30 cellular contexts compared by ENCODE assay signal in genomic region chr12:292186-292585, GRCh38. TPM values are rescaled to one million over a fixed set of nuclear protein-coding genes. Genes with fewer than 3 reads are reported as not detected.
DNase-seq lines count a peak whose midpoint lies in the region; ATAC-seq, FAIRE-seq and TF ChIP-seq lines count a peak whose summit lies in the region.
"Had no signal": no experiment of that assay in that cellular context is flagged by ENCODE, and none has a peak within 500 bp of the region (broad histone marks: within the 10 kb centered on the region; RNA-seq: fewer than 3 reads in every experiment).

No MANE protein-coding gene starts in this region.

- no peak for TF ChIP-seq CTCF in bronchial epithelial cell (IDR thresholded peaks at IDR 0.05; ENCODE audit: insufficient read depth, low read length, severe bottlenecking)

- ATAC-seq in activated T-cell treated with anti-CD3 and anti-CD28 coated beads, Interleukin-2, amount 50 U/mL, for 72 hours (replicated peaks in 1 of 2) = no peak
- no peak for ATAC-seq in activated T-cell treated with anti-CD3 and anti-CD28 coated beads, Interleukin-2, amount 50 U/mL, for 4 hours
- ATAC-seq in GM18873 (IDR thresholded peaks at IDR 0.05; ENCODE audit: low FRiP score, unreplicated experiment) = no peak
- ATAC-seq: heart left ventricle had no signal

- H3K36me3 Mint-ChIP-seq in activated T-cell treated with anti-CD3 and anti-CD28 coated beads, Interleukin-2, amount 50 U/mL, for 72 hours (ENCODE audit: insufficient read depth in 2 of 2) = peaks cover 13 to 51% of the 10 kb centered on the region in 2 donors
- H3K36me3 Mint-ChIP-seq in activated T-cell treated with anti-CD3 and anti-CD28 coated beads, Interleukin-2, amount 50 U/mL, for 4 hours (ENCODE audit: insufficient read depth) = peaks cover 44% of the 10 kb centered on the region
- peaks cover 30 to 49% (median 31%) of the 10 kb centered on the region in 3 donors for H3K36me3 Mint-ChIP-seq in immature natural killer cell

- no peak overlapping the region for H3K4me3 Mint-ChIP-seq in activated T-cell treated with anti-CD3 and anti-CD28 coated beads, Interleukin-2, amount 50 U/mL, for 72 hours
- no peak overlapping the region for H3K4me3 Mint-ChIP-seq in activated T-cell treated with anti-CD3 and anti-CD28 coated beads, Interleukin-2, amount 50 U/mL, for 4 hours
- H3K4me3 Mint-ChIP-seq in immature natural killer cell = no peak overlapping the region
- H3K4me3 Mint-ChIP-seq: activated B cell treated with CpG ODN at 0.5 μM for 24 hours; dendritic cell treated with granulocyte-macrophage colony-stimulating factor and Interleukin-4, amounts not matched to agents 40 ng/mL and 50 ng/mL, for 4 days had no signal

- no peaks in the 10 kb centered on the region for H3K9me3 Mint-ChIP-seq in activated T-cell treated with anti-CD3 and anti-CD28 coated beads, Interleukin-2, amount 50 U/mL, for 72 hours
- H3K9me3 Mint-ChIP-seq in activated T-cell treated with anti-CD3 and anti-CD28 coated beads, Interleukin-2, amount 50 U/mL, for 4 hours = no peaks in the 10 kb centered on the region
- no peaks in the 10 kb centered on the region for H3K9me3 Mint-ChIP-seq in immature natural killer cell
- H3K9me3 Mint-ChIP-seq: activated B cell treated with CpG ODN at 0.5 μM for 24 hours; dendritic cell treated with granulocyte-macrophage colony-stimulating factor and Interleukin-4, amounts not matched to agents 40 ng/mL and 50 ng/mL, for 4 days had no signal

- H3K4me3 ChIP-seq in bronchial epithelial cell (ENCODE audit: low read depth, low read length) = no peak overlapping the region
- H3K4me3 ChIP-seq: HAP-1, heart left ventricle, MG63, skin epidermis had no signal

- peaks cover 15% of the 10 kb centered on the region for H3K4me1 Mint-ChIP-seq in activated T-cell treated with anti-CD3 and anti-CD28 coated beads, Interleukin-2, amount 50 U/mL, for 72 hours (ENCODE audit: low read depth)
- peaks cover 23% of the 10 kb centered on the region for H3K4me1 Mint-ChIP-seq in activated T-cell treated with anti-CD3 and anti-CD28 coated beads, Interleukin-2, amount 50 U/mL, for 4 hours (ENCODE audit: low read depth)
- peaks cover 15 to 56% of the 10 kb centered on the region in 2 donors for H3K4me1 Mint-ChIP-seq in immature natural killer cell

- H3K27me3 ChIP-seq in bronchial epithelial cell (ENCODE audit: control insufficient read depth, insufficient read depth, low read length) = no peaks in the 10 kb centered on the region
- H3K27me3 ChIP-seq: heart left ventricle, MG63 had no signal

- FAIRE-seq in bronchial epithelial cell (lab: Jason Lieb, UNC) = no peak
- FAIRE-seq: A204.1, endometrium, GM12891 had no signal

- DNase-seq in activated T-cell treated with anti-CD3 and anti-CD28 coated beads, Interleukin-2, amount 50 U/mL, for 72 hours = no peak
- no peak for DNase-seq in activated T-cell treated with anti-CD3 and anti-CD28 coated beads, Interleukin-2, amount 50 U/mL, for 4 hours
- DNase-seq in LHCN-M2 (ENCODE audit: low read depth) (peak; percentile 8), bronchial epithelial cell (ENCODE audit: low read depth) (peak; percentile 34), renal cortical epithelial cell (ENCODE audit: low read depth) (peak; percentile 21), immature natural killer cell (no peak), NAMALWA (ENCODE audit: low spot score) (no peak)
- DNase-seq: activated B cell treated with CpG ODN at 0.5 μM for 24 hours; activated CD4-positive, alpha-beta T cell treated with anti-CD3 and anti-CD28 coated beads, Interleukin-2, amount 50 U/mL, for 48 hours; activated gamma-delta T cell; amygdala; caudate nucleus; COR-L47; DMS79 treated with DMSO at 0.1 percent for 48 hours; heart left ventricle; mesendoderm; MG63; NCI-H146; occipital lobe; Right ventricle myocardium superior; T-helper 9 cell had no signal

- no peaks in the 10 kb centered on the region for H3K27me3 Mint-ChIP-seq in activated T-cell treated with anti-CD3 and anti-CD28 coated beads, Interleukin-2, amount 50 U/mL, for 72 hours (ENCODE audit: low read depth)
- no peaks in the 10 kb centered on the region for H3K27me3 Mint-ChIP-seq in activated T-cell treated with anti-CD3 and anti-CD28 coated beads, Interleukin-2, amount 50 U/mL, for 4 hours (ENCODE audit: low read depth)
- H3K27me3 Mint-ChIP-seq in immature natural killer cell (ENCODE audit: low read depth in 3 of 3) = no peaks in the 10 kb centered on the region
- H3K27me3 Mint-ChIP-seq: activated B cell treated with CpG ODN at 0.5 μM for 24 hours; dendritic cell treated with granulocyte-macrophage colony-stimulating factor and Interleukin-4, amounts not matched to agents 40 ng/mL and 50 ng/mL, for 4 days had no signal

- H3K36me3 ChIP-seq in bronchial epithelial cell (ENCODE audit: control insufficient read depth, insufficient read depth, low read length) = peaks cover 14% of the 10 kb centered on the region

- H3K27ac Mint-ChIP-seq in activated T-cell treated with anti-CD3 and anti-CD28 coated beads, Interleukin-2, amount 50 U/mL, for 72 hours = peak overlapping the region; percentile 82
- no peak overlapping the region for H3K27ac Mint-ChIP-seq in immature natural killer cell
- H3K27ac Mint-ChIP-seq: activated B cell treated with CpG ODN at 0.5 μM for 24 hours; dendritic cell treated with granulocyte-macrophage colony-stimulating factor and Interleukin-4, amounts not matched to agents 40 ng/mL and 50 ng/mL, for 4 days had no signal

RNA-seq across cellular contexts. Expression of gene SLC6A13, which starts 29.6 kb away (rescaled TPM):
- total RNA-seq in activated T-cell treated with anti-CD3 and anti-CD28 coated beads, Interleukin-2, amount 50 U/mL, for 72 hours = 1 to 10 TPM; 2.6 to 3.3 TPM
- total RNA-seq in activated T-cell treated with anti-CD3 and anti-CD28 coated beads, Interleukin-2, amount 50 U/mL, for 4 hours = under 1 TPM in 1 of 3 donors, not detected in 2; 0.81 TPM
- total RNA-seq in LHCN-M2 (2014; rRNA removed) = 0.11 TPM in 1 of 2 replicates, not detected in the other
- polyA plus RNA-seq in LHCN-M2 (2012) = 0.16 TPM
- 0.64 and 0.79 TPM in 2 replicates for total RNA-seq in bronchial epithelial cell
- total RNA-seq in renal cortical epithelial cell = 1.0 and 2.9 TPM in 2 replicates
- polyA plus RNA-seq in immature natural killer cell = under 1 TPM in 1 of 3 donors, not detected in 2; 0.16 TPM
- total RNA-seq: ureter had no signal
- polyA plus RNA-seq: BJ had no signal

Comparison
In these comparisons a context has a peak if more than half of its experiments do, and no peak if none do; other contexts are left out.
1. DNase-seq: peak in LHCN-M2 (single experiment), bronchial epithelial cell (single experiment) and renal cortical epithelial cell (single experiment); none in activated T-cell treated with anti-CD3 and anti-CD28 coated beads, Interleukin-2, amount 50 U/mL, for 72 hours (0 of 2), activated T-cell treated with anti-CD3 and anti-CD28 coated beads, Interleukin-2, amount 50 U/mL, for 4 hours (single experiment), immature natural killer cell (0 of 3) and NAMALWA (single experiment).